ENCODE assay signal across 22 cellular contexts in the genomic region with DNA sequence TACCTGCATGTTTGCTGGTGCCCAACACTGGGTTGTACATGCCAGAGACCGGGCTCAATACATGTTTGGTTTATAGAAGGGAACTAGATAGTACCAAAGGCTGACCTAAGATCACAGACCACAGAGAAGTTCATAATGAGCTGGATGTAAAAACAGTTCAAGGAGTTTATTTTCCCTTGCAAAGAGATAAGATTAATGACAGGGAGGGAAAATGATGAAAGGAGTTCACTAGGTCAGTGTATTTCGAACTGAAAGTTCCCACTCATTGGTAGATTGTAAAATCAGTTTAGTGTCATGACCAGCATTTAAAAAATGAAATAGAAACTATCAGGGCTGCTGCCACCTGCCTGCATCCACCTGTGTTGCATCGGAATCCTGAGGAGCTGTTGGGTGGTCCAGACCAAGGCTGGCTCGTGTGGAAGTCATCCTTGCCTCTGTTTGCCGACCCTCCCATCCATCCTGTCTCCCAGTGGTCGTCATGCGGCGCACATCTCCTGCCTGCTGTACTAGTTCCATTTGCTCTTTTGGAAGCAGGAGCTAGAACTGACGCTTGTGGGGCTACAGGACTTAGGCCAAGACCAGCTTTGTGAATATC. TPM values are rescaled to one million over a fixed set of nuclear protein-coding genes. Genes with fewer than 3 reads are reported as not detected.
DNase-seq lines count a peak whose midpoint lies in the region; ATAC-seq and TF ChIP-seq lines count a peak whose summit lies in the region.
"Had no signal": no experiment of that assay in that cellular context is flagged by ENCODE, and none has a peak within 500 bp of the region (broad histone marks: within the 10 kb centered on the region; RNA-seq: fewer than 3 reads in every experiment).

No MANE protein-coding gene starts in this region.

- H3K36me3 ChIP-seq in sigmoid colon (peaks cover 0 to 23% (median 0%) of the 10 kb centered on the region in 4 donors), HAP-1 (replicated peaks) (no peaks in the 10 kb centered on the region)
- H3K36me3 ChIP-seq: BE2C had no signal

- in situ Hi-C loops in HAP-1 (cut with MboI; ENCODE audit: low sequenced_read_pairs): no loop called here

- H4K5ac ChIP-seq in H9 (ENCODE audit: insufficient read length, low read depth, low read length): no peak overlapping the region

- H3K4me3 Mint-ChIP-seq in H9: no peak overlapping the region
- H3K4me3 Mint-ChIP-seq: activated naive CD8-positive, alpha-beta T cell; immature natural killer cell; natural killer cell had no signal

- no peak overlapping the region for H4K91ac ChIP-seq in H9 (ENCODE audit: insufficient read length, low read depth, low read length)

- H2AK5ac ChIP-seq in H9 (ENCODE audit: insufficient read length, low read length): no peak overlapping the region

- H3K4me3 ChIP-seq in fibroblast of pulmonary artery (replicated peaks; ENCODE audit: low read depth, low read length) (no peak overlapping the region), sigmoid colon (no peak overlapping the region), HAP-1 (no peak overlapping the region)
- H3K4me3 ChIP-seq: esophagus squamous epithelium, SJSA1 had no signal

- H3K27me3 ChIP-seq in H9 (ENCODE audit: insufficient read depth, low read length) (no peaks in the 10 kb centered on the region; the same call in 1 of the 2 replicates), sigmoid colon (no peaks in the 10 kb centered on the region), HAP-1 (ENCODE audit: low read depth) (no peaks in the 10 kb centered on the region)
- H3K27me3 ChIP-seq: BE2C, brain microvascular endothelial cell, esophagus squamous epithelium, SJSA1 had no signal

- H3K56ac ChIP-seq in H9 (ENCODE audit: insufficient read length, low read depth, low read length): no peak overlapping the region

- H4K20me1 ChIP-seq in H9 (ENCODE audit: control insufficient read depth, insufficient read depth, insufficient read length): no peaks in the 10 kb centered on the region

- peak; percentile 53; the same call in 2 of the 3 replicates for TF ChIP-seq CTCF in H9 (conservative IDR thresholded peaks at IDR 0.05)
- TF ChIP-seq CTCF in RWPE1 (conservative IDR thresholded peaks at IDR 0.05; ENCODE audit: low read depth): no peak
- peak; percentile 5 for TF ChIP-seq CTCF in fibroblast of pulmonary artery (IDR thresholded peaks at IDR 0.05; ENCODE audit: low read length, missing control alignments)
- no peak for TF ChIP-seq CTCF in sigmoid colon (IDR thresholded peaks at IDR 0.05)

- H2BK20ac ChIP-seq in H9 (ENCODE audit: low read depth, low read length, poor library complexity, severe bottlenecking): no peak overlapping the region

- no peaks in the 10 kb centered on the region for H3K27me3 Mint-ChIP-seq in H9 (ENCODE audit: low read depth)
- H3K27me3 Mint-ChIP-seq: activated naive CD8-positive, alpha-beta T cell had no signal

- no peak for DNase-seq in H9
- no peak for DNase-seq in RWPE1 (ENCODE audit: low spot score)
- no peak for DNase-seq in fibroblast of pulmonary artery (ENCODE audit: low read depth)
- DNase-seq in sigmoid colon: peak; percentile 18
- no peak for DNase-seq in OCI-M2 (lab: John Stamatoyannopoulos, UW; ENCODE audit: unreplicated experiment)
- no peak for DNase-seq in HAP-1 (ENCODE audit: low spot score in 2 of 2)
- DNase-seq in NCI-H446 treated with DMSO at 0.1 percent for 48 hours (lab: John Stamatoyannopoulos, UW): no peak
- DNase-seq: activated CD4-positive, alpha-beta T cell treated with anti-CD3 and anti-CD28 coated beads, Interleukin-2, amount 50 U/mL, for 4 hours; BE2C; brain microvascular endothelial cell; esophagus squamous epithelium; GF-D8; HCEC 1CT; immature natural killer cell; natural killer cell; NCI-H146; NCI-H2227 treated with DMSO at 0.1 percent for 48 hours; stimulated activated CD4-positive, alpha-beta T cell treated with anti-CD3 and anti-CD28 coated beads, Interleukin-15, amount 100 ng/mL, for 24 hours; stimulated activated naive CD4-positive, alpha-beta T cell treated with Interleukin-2 at 50 U/mL for 16 hours had no signal

- H2BK12ac ChIP-seq in H9 (ENCODE audit: insufficient read length, low read depth, low read length): no peak overlapping the region

- H3K18ac ChIP-seq in H9 (ENCODE audit: insufficient read length, low read depth, low read length): no peak overlapping the region

- H3K4me1 ChIP-seq in H9 (ENCODE audit: insufficient read depth, low read length) (no peaks in the 10 kb centered on the region), sigmoid colon (no peaks in the 10 kb centered on the region), HAP-1 (no peaks in the 10 kb centered on the region)
- H3K4me1 ChIP-seq: BE2C had no signal

- H2AFZ ChIP-seq in H9 (ENCODE audit: low read length): no peak overlapping the region

- no peak overlapping the region for H2BK15ac ChIP-seq in H9 (ENCODE audit: low read depth, low read length)

- no peak for TF ChIP-seq EP300 in sigmoid colon (IDR thresholded peaks at IDR 0.05)

- H3K9me3 ChIP-seq in H9 (ENCODE audit: control insufficient read depth, low read depth, low read length): no peaks in the 10 kb centered on the region
- no peaks in the 10 kb centered on the region for H3K9me3 ChIP-seq in sigmoid colon
- H3K9me3 ChIP-seq in HAP-1: no peaks in the 10 kb centered on the region
- H3K9me3 ChIP-seq: BE2C, esophagus squamous epithelium, SJSA1 had no signal

- no peaks in the 10 kb centered on the region for H3K9me3 Mint-ChIP-seq in H9
- H3K9me3 Mint-ChIP-seq: immature natural killer cell, natural killer cell had no signal

- H3K4ac ChIP-seq in H9 (ENCODE audit: low read depth, low read length): no peak overlapping the region

- H3T11ph ChIP-seq in H9 (ENCODE audit: low read length): no peak overlapping the region

- CTCF ChIA-PET in RWPE1 (lab: Yijun Ruan, JAX): interaction anchor here (0.6 to 1.5 kb wide), 3 partner anchors 8 to 161 kb away, joined by 3 to 4 read pairs (median 4); no protein-coding TSS in a partner anchor

- no peaks in the 10 kb centered on the region for H3K23me2 ChIP-seq in H9 (ENCODE audit: insufficient read length, low read depth, low read length, poor library complexity, severe bottlenecking)

- H3K9ac ChIP-seq in H9 (ENCODE audit: extremely low read depth, insufficient read length, low read length): no peak overlapping the region

- H3K36me3 Mint-ChIP-seq in H9 (ENCODE audit: insufficient read depth in 1 of 3, low read depth in 3 of 3): peaks cover 0 to 2% (median 0%) of the 10 kb centered on the region in 3 experiments; a peak in 2 of 7 replicates
- H3K36me3 Mint-ChIP-seq: activated naive CD8-positive, alpha-beta T cell had no signal

- no peak overlapping the region for H2BK120ac ChIP-seq in H9 (ENCODE audit: low read depth, low read length, poor library complexity, severe bottlenecking)

- peak overlapping the region in 2 of 3 experiments; percentile 63 to 74; a peak in 3 of 7 replicates for H3K27ac Mint-ChIP-seq in H9
- H3K27ac Mint-ChIP-seq: activated naive CD8-positive, alpha-beta T cell; immature natural killer cell; natural killer cell had no signal

- no peak for TF ChIP-seq POLR2A in sigmoid colon (IDR thresholded peaks at IDR 0.05)

- no CpG with 5 or more reads among the region's 9 CpGs for whole genome bisulfite sequencing in H9 (ENCODE audit: extremely low coverage, insufficient read length, low lambda C conversion rate)
- 63 to 75% methylated on average over 9 of the region's 9 CpGs for WGBS in sigmoid colon, 2 donors

- POLR2A ChIA-PET in RWPE1 (lab: Yijun Ruan, JAX; ENCODE audit: low non-redundant PET): interaction anchor here (1.0 kb wide), 1 partner anchor 17 kb away, joined by 3 read pairs; no protein-coding TSS in a partner anchor

- intact Hi-C loops in sigmoid colon (cut with DNase I): no loop called here

- no peak overlapping the region for H3K14ac ChIP-seq in H9 (ENCODE audit: insufficient read depth, low read length)

- no peak overlapping the region for H4K8ac ChIP-seq in H9 (replicated peaks; ENCODE audit: insufficient read length, low read depth, low read length)

- H2BK5ac ChIP-seq in H9 (ENCODE audit: insufficient read length, low read length): no peak overlapping the region

- no peaks in the 10 kb centered on the region for H3K4me1 Mint-ChIP-seq in H9
- H3K4me1 Mint-ChIP-seq: immature natural killer cell, natural killer cell had no signal

- H3K27ac ChIP-seq in H9 (ENCODE audit: insufficient read length, low read depth, low read length) (no peak overlapping the region), RWPE1 (peak overlapping the region; percentile 77), sigmoid colon (no peak overlapping the region)
- H3K27ac ChIP-seq: brain microvascular endothelial cell, esophagus squamous epithelium, SJSA1 had no signal

- no peak overlapping the region for H3K23ac ChIP-seq in H9 (ENCODE audit: insufficient read length, low read depth, low read length)

- no peak overlapping the region for H3K4me2 ChIP-seq in H9 (ENCODE audit: insufficient read depth, insufficient read length, low read length)

- H3K79me2 ChIP-seq in H9 (ENCODE audit: insufficient read depth, low read length): no peaks in the 10 kb centered on the region

- ATAC-seq in GM21515 (IDR thresholded peaks at IDR 0.05; ENCODE audit: unreplicated experiment): no peak
- ATAC-seq: natural killer cell had no signal

- no peaks in the 10 kb centered on the region for H3K79me1 ChIP-seq in H9 (ENCODE audit: insufficient read depth, low read depth, low read length, poor library complexity, severe bottlenecking)

RNA-seq across cellular contexts. Expression of a gene that starts 21.1 kb away (rescaled TPM):
- total RNA-seq in H9 (2021) (2.3 and 2.9 TPM in 2 replicates), sigmoid colon (10 to 100 TPM in 1 of 4 donors, 1 to 10 TPM in 3; 4.8 to 13.8 (median 5.3) TPM)
- 10 to 100 TPM; 13.3 to 23.8 (median 15.0) TPM for polyA plus RNA-seq in sigmoid colon

RNA-seq across cellular contexts. Expression of a gene that starts 41.9 kb away (rescaled TPM):
- total RNA-seq in H9 (2021): 15.5 and 15.8 TPM in 2 replicates
- 1 to 10 TPM; 1.2 to 1.8 (median 1.4) TPM for total RNA-seq in sigmoid colon
- 10 to 100 TPM; 16.8 to 39.6 (median 33.3) TPM for polyA plus RNA-seq in sigmoid colon

Comparison
In these comparisons a context has a peak if more than half of its experiments do, and no peak if none do; other contexts are left out.
1. CTCF ChIP-seq: peak in H9 (single experiment) and fibroblast of pulmonary artery (single experiment); none in RWPE1 (single experiment) and sigmoid colon (0 of 4).